Comparison of ENCODE assay signal across 13 cellular contexts in genomic region chr2:84846732-84847131, GRCh38. TPM values are rescaled to one million over a fixed set of nuclear protein-coding genes. Genes with fewer than 3 reads are reported as not detected.
DNase-seq lines count a peak whose midpoint lies in the region; ATAC-seq and TF ChIP-seq lines count a peak whose summit lies in the region.
"Had no signal": no experiment of that assay in that cellular context is flagged by ENCODE, and none has a peak within 500 bp of the region (broad histone marks: within the 10 kb centered on the region; RNA-seq: fewer than 3 reads in every experiment).

No MANE protein-coding gene starts in this region.

- intact Hi-C loops in IMR-90 (cut with micrococcal nuclease) = no loop called here
- intact Hi-C loops in adrenal gland (cut with DNase I) = no loop called here

- H3K27me3 ChIP-seq in AG04450 (ENCODE audit: control insufficient read depth, insufficient read depth, low read length) (no peaks in the 10 kb centered on the region), IMR-90 (ENCODE audit: control insufficient read depth, insufficient read depth, low read length) (no peaks in the 10 kb centered on the region), adrenal gland (no peaks in the 10 kb centered on the region), mucosa of rectum (ENCODE audit: control insufficient read depth in 2 of 2, insufficient read depth in 2 of 2, low read length in 2 of 2) (no peaks in the 10 kb centered on the region)
- H3K27me3 ChIP-seq: uterus had no signal

- peak overlapping the region; percentile 44 for H2AFZ ChIP-seq in IMR-90 (replicated peaks; ENCODE audit: low read length, poor library complexity)

- peak overlapping the region; percentile 12; the same call in 1 of the 3 replicates for H2BK15ac ChIP-seq in IMR-90 (ENCODE audit: low read depth, low read length)

- WGBS in IMR-90 (ENCODE audit: extremely low coverage in 2 of 2, insufficient read length in 1 of 2), 2 experiments = no CpG with 5 or more reads among the region's 2 CpGs
- 44 to 87% (median 79%) methylated on average over 2 of the region's 2 CpGs for WGBS in adrenal gland, 4 donors

- H3K9ac ChIP-seq in IMR-90 (ENCODE audit: low read depth, low read length) (no peak overlapping the region), mucosa of rectum (ENCODE audit: low read depth in 1 of 2, low read length in 2 of 2) (no peak overlapping the region)

- peak overlapping the region; percentile 28 for H2BK5ac ChIP-seq in IMR-90 (ENCODE audit: low read depth, low read length, poor library complexity, severe bottlenecking)

- H3K9me3 ChIP-seq in AG04450 (ENCODE audit: control insufficient read depth, insufficient read depth, low read length) = no peaks in the 10 kb centered on the region
- H3K9me3 ChIP-seq in IMR-90 (ENCODE audit: control insufficient read depth, insufficient read depth, low read length) = no peaks in the 10 kb centered on the region
- H3K9me3 ChIP-seq in adrenal gland (replicated peaks in 1 of 3) = no peaks in the 10 kb centered on the region
- no peaks in the 10 kb centered on the region for H3K9me3 ChIP-seq in mucosa of rectum (ENCODE audit: control insufficient read depth in 2 of 2, low read length in 2 of 2)
- H3K9me3 ChIP-seq: neutrophil, uterus had no signal

- H3K79me1 ChIP-seq in IMR-90 (ENCODE audit: low read depth in 1 of 2, low read length in 2 of 2) = peaks cover 19 to 35% of the 10 kb centered on the region in 2 experiments

- H3K14ac ChIP-seq in IMR-90 (replicated peaks; ENCODE audit: low read depth, low read length) = peak overlapping the region; percentile 13; the same call in 1 of the 2 replicates

- TF ChIP-seq POLR2A in IMR-90 (IDR thresholded peaks at IDR 0.05; ENCODE audit: low read depth, low read length) (no peak), adrenal gland (IDR thresholded peaks at IDR 0.05) (no peak)

- H4K8ac ChIP-seq in IMR-90 (ENCODE audit: low read depth in 2 of 2, low read length in 2 of 2) = peak overlapping the region; percentile 42 to 79; a peak in 3 of 4 replicates

- H4K20me1 ChIP-seq in IMR-90 (ENCODE audit: insufficient read depth, low read length) = no peaks in the 10 kb centered on the region

- H4K5ac ChIP-seq in IMR-90 (ENCODE audit: low read depth, low read length) = peak overlapping the region; percentile 72

- DNase-seq in AG04450 (ENCODE audit: low read depth, low spot score) = no peak
- peak; percentile 78 for DNase-seq in IMR-90
- peak in 1 of 7 donors; percentile 29 for DNase-seq in adrenal gland
- DNase-seq in NCI-H510A (lab: John Stamatoyannopoulos, UW) = no peak
- DNase-seq: NCI-H2171 treated with DMSO at 0.1 percent for 48 hours; stimulated activated CD4-positive, alpha-beta T cell treated with anti-CD3 and anti-CD28 coated beads, Interleukin-4, amount 100 ng/mL, for 1 hour; uterus had no signal

- H3K4me3 ChIP-seq in AG04450 (ENCODE audit: low read depth, low read length) (no peak overlapping the region), IMR-90 (ENCODE audit: insufficient read depth, low read depth, low read length) (no peak overlapping the region), adrenal gland (no peak overlapping the region), mucosa of rectum (ENCODE audit: low read length in 2 of 2) (no peak overlapping the region)
- H3K4me3 ChIP-seq: uterus had no signal

- H3K27ac ChIP-seq in AG04450 (ENCODE audit: low read depth, low read length) (peak overlapping the region; percentile 50), IMR-90 (ENCODE audit: insufficient read depth, low read length) (peak overlapping the region; percentile 56), adrenal gland (peak overlapping the region in 3 of 5 donors; percentile 16 to 52 (median 30)), mucosa of rectum (ENCODE audit: low read depth in 2 of 2, low read length in 2 of 2) (peak overlapping the region; percentile 56 to 62)
- H3K27ac ChIP-seq: neutrophil, uterus had no signal

- dilution Hi-C loops in IMR-90 (cut with HindIII; ENCODE audit: low sequenced_read_pairs, unreplicated experiment) = no loop called here

- H3K9me1 ChIP-seq in IMR-90 (ENCODE audit: insufficient read depth, low read length) = peaks cover 14% of the 10 kb centered on the region

- no peak for TF ChIP-seq RAD21 in IMR-90 (IDR thresholded peaks at IDR 0.05; ENCODE audit: low read length)

- no peak overlapping the region for H3K56ac ChIP-seq in IMR-90 (ENCODE audit: extremely low read depth, insufficient read depth, low read length)

- H3K18ac ChIP-seq in IMR-90 (ENCODE audit: low read depth, low read length) = peak overlapping the region; percentile 76

- H3K36me3 ChIP-seq in IMR-90 (ENCODE audit: control insufficient read depth, insufficient read depth, low read length) = no peaks in the 10 kb centered on the region
- H3K36me3 ChIP-seq in adrenal gland (replicated peaks in 1 of 2) = no peaks in the 10 kb centered on the region
- peaks cover 5 to 11% of the 10 kb centered on the region in 2 donors for H3K36me3 ChIP-seq in mucosa of rectum (ENCODE audit: control insufficient read depth in 2 of 2, insufficient read depth in 2 of 2, low read length in 2 of 2)
- H3K36me3 ChIP-seq: neutrophil, uterus had no signal

- H3K4me2 ChIP-seq in IMR-90 (ENCODE audit: low read depth, low read length) = peak overlapping the region; percentile 68; the same call in 1 of the 2 replicates

- no peak; the same call in 1 of the 2 replicates for ATAC-seq in IMR-90 (ENCODE audit: low read depth)
- ATAC-seq in SK-N-SH treated with all-trans-retinoic acid at 6 μM for 48 hours = no peak
- ATAC-seq in GM19351 (IDR thresholded peaks at IDR 0.05; ENCODE audit: unreplicated experiment) = no peak
- no peak for ATAC-seq in GM19397 (IDR thresholded peaks at IDR 0.05; ENCODE audit: unreplicated experiment)
- ATAC-seq: HepG2 had no signal

- TF ChIP-seq CTCF in AG04450 (IDR thresholded peaks at IDR 0.05; ENCODE audit: low read depth, low read length) = no peak
- TF ChIP-seq CTCF in IMR-90 (conservative IDR thresholded peaks at IDR 0.05; ENCODE audit: low read depth, low read length) = no peak
- TF ChIP-seq CTCF in adrenal gland (IDR thresholded peaks at IDR 0.05) = no peak

- H2AK5ac ChIP-seq in IMR-90 (ENCODE audit: low read depth, low read length) = peak overlapping the region; percentile 46

- POLR2A ChIA-PET in AG04450 (lab: Yijun Ruan, JAX) = interaction anchor here (1.3 kb wide), 1 partner anchor 40 kb away, joined by 4 read pairs; no protein-coding TSS in a partner anchor
- POLR2A ChIA-PET in IMR-90 (lab: Charles Lee; ENCODE audit: unreplicated experiment) = no interaction called here

- H2AK9ac ChIP-seq in IMR-90 (replicated peaks; ENCODE audit: low read depth, low read length, poor library complexity) = peak overlapping the region; percentile 66

- peak overlapping the region; percentile 58 for H4K91ac ChIP-seq in IMR-90 (ENCODE audit: insufficient read depth, low read depth, low read length)

- peak overlapping the region; percentile 36 for H3K4ac ChIP-seq in IMR-90 (ENCODE audit: low read depth, low read length)

- peak overlapping the region; percentile 78; the same call in 1 of the 2 replicates for H2BK120ac ChIP-seq in IMR-90 (ENCODE audit: low read depth, low read length)

- in situ Hi-C loops in IMR-90 (cut with MboI; ENCODE audit: low sequenced_read_pairs) = no loop called here

- peak overlapping the region; percentile 37; the same call in 1 of the 2 replicates for H2BK20ac ChIP-seq in IMR-90 (ENCODE audit: low read depth, low read length)

- CTCF ChIA-PET in AG04450 (lab: Charles Lee) (interaction anchor here (1.5 kb wide), 1 partner anchor 11 kb away, joined by 5 read pairs; no protein-coding TSS in a partner anchor), IMR-90 (lab: Yijun Ruan, JAX) (interaction anchor here (1.2 kb wide), 1 partner anchor 12 kb away, joined by 3 read pairs; no protein-coding TSS in a partner anchor)

- BruUV-seq in IMR-90 (replicated peaks; lab: Mats Ljungman, UMichigan) = no TSS peak

- no peak overlapping the region for H3K23ac ChIP-seq in IMR-90 (ENCODE audit: low read depth, low read length)

- peaks cover 20% of the 10 kb centered on the region for H3K4me1 ChIP-seq in IMR-90 (ENCODE audit: control insufficient read depth, insufficient read depth, low read length)
- H3K4me1 ChIP-seq in adrenal gland (replicated peaks in 1 of 2) = no peaks in the 10 kb centered on the region
- H3K4me1 ChIP-seq in mucosa of rectum (ENCODE audit: control insufficient read depth in 2 of 2, insufficient read depth in 2 of 2, low read length in 2 of 2) = peaks cover 9 to 38% of the 10 kb centered on the region in 2 donors
- H3K4me1 ChIP-seq: uterus had no signal

TF ChIP-seq in IMR-90, 13 proteins besides CTCF, POLR2A, EP300 and RAD21 (continues in another document):
- TF ChIP-seq FOS (IDR thresholded peaks at IDR 0.05; ENCODE audit: low read depth, low read length) (0 out of 2 replicates have a peak, but pooled peaks have one; percentile 15), NFE2L2 (IDR thresholded peaks at IDR 0.05; ENCODE audit: low read depth, low read length) (no peak), MXI1 (IDR thresholded peaks at IDR 0.05; ENCODE audit: borderline replicate concordance, low read depth, low read length) (no peak), CHD1 (IDR thresholded peaks at IDR 0.05; ENCODE audit: low read depth, low read length) (no peak)

TF ChIP-seq in SK-N-SH treated with all-trans-retinoic acid at 6 μM for 48 hours, 23 proteins besides CTCF, POLR2A, EP300 and RAD21 (continues in another document):
- TF ChIP-seq ZNF8 (CRISPR knock-in tag; IDR thresholded peaks at IDR 0.05) (no peak), CSDC2 (CRISPR knock-in tag; IDR thresholded peaks at IDR 0.05) (no peak), TOX (CRISPR knock-in tag; IDR thresholded peaks at IDR 0.05; ENCODE audit: borderline replicate concordance) (no peak), ISL1 (CRISPR knock-in tag; IDR thresholded peaks at IDR 0.05) (no peak), TCF4 (CRISPR knock-in tag; IDR thresholded peaks at IDR 0.05; ENCODE audit: borderline replicate concordance) (no peak), ZFP3 (CRISPR knock-in tag; IDR thresholded peaks at IDR 0.05) (no peak)

RNA-seq across cellular contexts. Expression of gene TRABD2A, which starts 34.2 kb away (rescaled TPM):
- polyA plus RNA-seq in AG04450 (2011; rRNA removed) = 30.2 and 32.8 TPM in 2 replicates
- polyA minus RNA-seq in AG04450 (2011; rRNA and poly(A)+ RNA removed) = 49.4 and 51.4 TPM in 2 replicates
- 19.7 and 20.3 TPM in 2 replicates for total RNA-seq in IMR-90 (2012; rRNA removed)
- 15.3 and 17.6 TPM in 2 replicates for polyA plus RNA-seq in IMR-90 (2012; rRNA removed)
- 8.1 and 12.6 TPM in 2 replicates for polyA plus RNA-seq in IMR-90 (2012; cell fraction: cytosol; rRNA removed)
- polyA plus RNA-seq in IMR-90 (2012; cell fraction: nucleus; rRNA removed; ENCODE audit: low replicate concordance) = 7.4 and 9.4 TPM in 2 replicates
- 1 to 10 TPM in 2 of 8 donors, under 1 TPM in 5, not detected in 1; 0.37 to 2.4 (median 0.69) TPM for total RNA-seq in adrenal gland
- 1 to 10 TPM in 2 of 3 donors, under 1 TPM in 1; 0.29 to 1.4 (median 1.0) TPM for polyA plus RNA-seq in adrenal gland
- total RNA-seq: HepG2 had no signal

RNA-seq across cellular contexts. Expression of gene TMSB10, which starts 58.7 kb away (rescaled TPM):
- polyA plus RNA-seq in AG04450 (2011; rRNA removed) (4,621 and 5,651 TPM in 2 replicates), IMR-90 (2012; rRNA removed) (5,527 and 7,531 TPM in 2 replicates), adrenal gland (1,000 to 10,000 TPM in 2 of 3 donors, 100 to 1,000 TPM in 1; 700 to 1,968 (median 1,951) TPM)
- 1,051 and 1,085 TPM in 2 replicates for polyA minus RNA-seq in AG04450 (2011; rRNA and poly(A)+ RNA removed)
- total RNA-seq in IMR-90 (2012; rRNA removed) (842 and 3,620 TPM in 2 replicates), adrenal gland (1,000 to 10,000 TPM in 4 of 8 donors, 100 to 1,000 TPM in 4; 473 to 2,004 (median 995) TPM)
- polyA plus RNA-seq in IMR-90 (2012; cell fraction: cytosol; rRNA removed) = 7,585 and 16,787 TPM in 2 replicates
- polyA plus RNA-seq in IMR-90 (2012; cell fraction: nucleus; rRNA removed; ENCODE audit: low replicate concordance) = 1,357 and 2,658 TPM in 2 replicates
